Comparison of ENCODE assay signal across 8 cellular contexts in the genomic region with DNA sequence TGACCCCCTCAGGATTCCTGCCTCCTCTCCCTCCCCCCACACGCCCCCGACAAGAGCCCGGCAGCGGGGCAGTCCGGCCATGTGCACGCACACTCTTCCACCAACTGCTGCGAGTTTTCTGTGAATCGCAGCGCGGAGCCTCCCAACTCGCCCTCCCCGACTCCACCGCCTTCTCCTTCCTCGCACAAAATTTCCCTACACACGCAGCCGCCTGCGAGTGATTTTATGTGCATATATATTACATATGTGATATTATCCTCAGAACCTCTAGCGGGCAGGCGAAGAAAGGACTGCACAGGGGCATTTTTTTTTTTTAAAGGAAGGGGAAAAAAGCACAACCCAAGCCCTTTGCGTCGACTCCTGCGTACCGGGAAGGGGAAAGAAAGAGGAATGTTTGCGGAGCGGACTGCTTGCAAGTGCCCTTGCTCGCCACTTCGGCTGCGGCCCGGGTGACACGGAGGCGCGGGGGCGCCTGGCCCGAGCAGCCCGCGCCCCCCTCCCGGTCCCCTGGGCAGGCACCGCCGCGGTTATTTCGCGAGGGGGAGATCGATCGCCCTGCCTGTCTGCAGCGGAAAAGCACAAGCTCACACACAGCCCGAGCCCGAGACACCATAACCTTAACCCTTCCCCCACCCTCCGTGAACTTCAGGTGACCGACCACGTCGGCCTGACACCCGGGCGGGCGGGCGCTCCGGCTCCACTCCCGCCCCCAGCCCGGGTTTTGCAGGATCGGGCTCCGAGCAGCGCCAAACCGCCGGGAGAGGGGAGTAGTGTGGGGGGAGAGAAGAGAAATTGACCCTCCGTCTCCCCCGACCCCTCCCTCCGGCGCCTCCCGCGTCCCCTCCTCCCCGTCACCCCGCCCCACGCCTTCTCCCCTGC. TPM values are rescaled to one million over a fixed set of nuclear protein-coding genes. Genes with fewer than 3 reads are reported as not detected.
DNase-seq lines count a peak whose midpoint lies in the region; ATAC-seq and TF ChIP-seq lines count a peak whose summit lies in the region.

No MANE protein-coding gene starts in this region.

- H3K4me3 ChIP-seq in BLaER1 (peak overlapping the region; percentile 83), epithelial cell of proximal tubule (ENCODE audit: low read depth, low read length) (peak overlapping the region; percentile 79), mucosa of rectum (ENCODE audit: low read length in 2 of 2) (peak overlapping the region; percentile 85 to 99)

- H3K27me3 ChIP-seq in BLaER1 (no peaks in the 10 kb centered on the region), mucosa of rectum (ENCODE audit: control insufficient read depth in 2 of 2, insufficient read depth in 2 of 2, low read length in 2 of 2) (no peaks in the 10 kb centered on the region)

- H3K4me1 ChIP-seq in BLaER1 (peaks cover 37% of the 10 kb centered on the region), mucosa of rectum (ENCODE audit: control insufficient read depth in 2 of 2, insufficient read depth in 2 of 2, low read length in 2 of 2) (peaks cover 0 to 11% of the 10 kb centered on the region in 2 donors)

- DNase-seq in NCI-H82 (lab: John Stamatoyannopoulos, UW) (peak; percentile 91), activated T-cell treated with anti-CD3 and anti-CD28 coated beads for 24 hours (ENCODE audit: low read depth) (peak; percentile 46), epithelial cell of proximal tubule (ENCODE audit: low read depth) (no peak)
- DNase-seq in stimulated activated CD8-positive, alpha-beta memory T cell treated with anti-CD3 and anti-CD28 coated beads, Interleukin-7, amount 100 ng/mL, for 24 hours (ENCODE audit: low read depth) = peak; percentile 38

- H3K36me3 ChIP-seq in BLaER1 (no peaks in the 10 kb centered on the region; the same call in 1 of the 2 replicates), mucosa of rectum (ENCODE audit: control insufficient read depth in 2 of 2, insufficient read depth in 2 of 2, low read length in 2 of 2) (no peaks in the 10 kb centered on the region)

- peaks cover 6% of the 10 kb centered on the region; the same call in 1 of the 2 replicates for H4K20me1 ChIP-seq in BLaER1

- H3K9ac ChIP-seq in BLaER1 = peak overlapping the region; percentile 90
- H3K9ac ChIP-seq in mucosa of rectum (ENCODE audit: low read depth in 1 of 2, low read length in 2 of 2) = peak overlapping the region; percentile 81 to 87

- TF ChIP-seq CTCF in epithelial cell of proximal tubule (conservative IDR thresholded peaks at IDR 0.05; ENCODE audit: low read depth, low read length) = no peak

- peak overlapping the region; percentile 91 for H3K4me2 ChIP-seq in BLaER1

- ATAC-seq in GM18909 (IDR thresholded peaks at IDR 0.05; ENCODE audit: poor library complexity, unreplicated experiment) (peak; percentile 56), HG03175 (IDR thresholded peaks at IDR 0.05; ENCODE audit: unreplicated experiment) (peak; percentile 61)

- H3K9me3 ChIP-seq in BLaER1 = no peaks in the 10 kb centered on the region
- H3K9me3 ChIP-seq in mucosa of rectum (ENCODE audit: control insufficient read depth in 2 of 2, low read length in 2 of 2) = no peaks in the 10 kb centered on the region

- H3K27ac ChIP-seq in BLaER1 (peak overlapping the region; percentile 90), mucosa of rectum (ENCODE audit: low read depth in 2 of 2, low read length in 2 of 2) (peak overlapping the region; percentile 95)

RNA-seq across cellular contexts. Expression of a gene that starts 2.2 kb away (rescaled TPM):
- total RNA-seq in epithelial cell of proximal tubule = 14.1 and 17.4 TPM in 2 replicates
